Comparison of ENCODE assay signal across 8 cellular contexts in genomic region chr2:86720541-86721320, GRCh38. TPM values are rescaled to one million over a fixed set of nuclear protein-coding genes. Genes with fewer than 3 reads are reported as not detected.
DNase-seq lines count a peak whose midpoint lies in the region; ATAC-seq and TF ChIP-seq lines count a peak whose summit lies in the region.
"Not testable (repeated sequence)": the region's sequence is repeated elsewhere in the genome, so short reads cannot be mapped to it uniquely, and the experiment has no call there.

No MANE protein-coding gene starts in this region.

- intact Hi-C loops in MCF 10A (cut with micrococcal nuclease); prostate gland (cut with DNase I): not testable (repeated sequence)

- not testable (repeated sequence) for H3K9me3 Mint-ChIP-seq in MCF 10A (ENCODE audit: unreplicated experiment)

- not testable (repeated sequence) for H3K4me1 Mint-ChIP-seq in MCF 10A (ENCODE audit: insufficient read depth, unreplicated experiment)

- POLR2A ChIA-PET in MCF 10A (lab: Yijun Ruan, JAX), result interaction anchor here (0.6 to 1.5 kb wide), 4 partner anchors 98 to 1180 kb away, joined by 3 to 4 read pairs (median 4); no protein-coding TSS in a partner anchor

- H3K27ac Mint-ChIP-seq in MCF 10A (ENCODE audit: low read depth, unreplicated experiment), result peak overlapping the region; percentile 83

- CTCF ChIA-PET in MCF 10A (lab: Yijun Ruan, JAX), result not testable (repeated sequence)

- DNase-seq in GM12864 (ENCODE audit: low read depth); MM.1S; MCF 10A (ENCODE audit: unreplicated experiment); iPS DF 6.9 (ENCODE audit: low read depth, low spot score); thoracic aorta (ENCODE audit: low spot score): not testable (repeated sequence)
- peak; percentile 20 to 28 for DNase-seq in activated CD4-positive, alpha-beta T cell treated with anti-CD3 and anti-CD28 coated beads for 24 hours (ENCODE audit: low read depth in 2 of 2)
- peak; percentile 34 for DNase-seq in prostate gland (ENCODE audit: low spot score)

- H3K27me3 ChIP-seq in MM.1S (replicated peaks; ENCODE audit: insufficient read depth, low read length); iPS DF 6.9 (ENCODE audit: control insufficient read depth, insufficient read depth, low read length); prostate gland (replicated peaks; ENCODE audit: insufficient read depth); thoracic aorta (replicated peaks; ENCODE audit: insufficient read depth): not testable (repeated sequence)

- not testable (repeated sequence) for TF ChIP-seq CTCF in GM12864 (IDR thresholded peaks at IDR 0.05; ENCODE audit: low read depth, low read length, missing control alignments); MM.1S (IDR thresholded peaks at IDR 0.05; ENCODE audit: low read length); MCF 10A (IDR thresholded peaks at IDR 0.05; ENCODE audit: unreplicated experiment); prostate gland (IDR thresholded peaks at IDR 0.05); thoracic aorta (IDR thresholded peaks at IDR 0.05)

- not testable (repeated sequence) for H4K20me1 ChIP-seq in MM.1S (ENCODE audit: insufficient read depth, low read length)

- H3K4me2 ChIP-seq in MM.1S (ENCODE audit: low read depth, low read length), result peak overlapping the region; percentile 55; the same call in 1 of the 2 replicates

- BruUV-seq in MCF 10A (replicated peaks; lab: Mats Ljungman, UMichigan), result not testable (repeated sequence)

- H3K4me3 ChIP-seq in GM12864 (ENCODE audit: low read depth, low read length), result peak overlapping the region; percentile 73
- peak overlapping the region; percentile 61 for H3K4me3 ChIP-seq in MM.1S (ENCODE audit: low read length)
- H3K4me3 ChIP-seq in iPS DF 6.9 (ENCODE audit: low read length), result peak overlapping the region; percentile 69; the same call in 1 of the 2 replicates
- peak overlapping the region; percentile 58 to 64 for H3K4me3 ChIP-seq in prostate gland
- H3K4me3 ChIP-seq in thoracic aorta, result peak overlapping the region; percentile 87

- TF ChIP-seq POLR2A in prostate gland (IDR thresholded peaks at IDR 0.05), result not testable (repeated sequence)

- peaks cover 11% of the 10 kb centered on the region for H3K79me2 ChIP-seq in MM.1S (ENCODE audit: low read length)

- WGBS in iPS DF 6.9 (ENCODE audit: insufficient coverage, insufficient read length), result no CpG with 5 or more reads among the region's 85 CpGs
- WGBS in prostate gland, result under 1% methylated on average over 40 of the region's 85 CpGs

- not testable (repeated sequence) for H3K27me3 Mint-ChIP-seq in MCF 10A (ENCODE audit: insufficient read depth, unreplicated experiment)

- H3K4me3 Mint-ChIP-seq in MCF 10A (ENCODE audit: unreplicated experiment), result peak overlapping the region; percentile 75

- not testable (repeated sequence) for H3K36me3 Mint-ChIP-seq in MCF 10A (ENCODE audit: insufficient read depth, unreplicated experiment)

- H3K9me3 ChIP-seq in MM.1S (replicated peaks; ENCODE audit: insufficient read depth, low read length); iPS DF 6.9 (ENCODE audit: control insufficient read depth, insufficient read depth, low read length); prostate gland; thoracic aorta: not testable (repeated sequence)

- not testable (repeated sequence) for H3F3A ChIP-seq in MM.1S (ENCODE audit: insufficient read depth, low read length)

- not testable (repeated sequence) for H3K4me1 ChIP-seq in MM.1S (ENCODE audit: low read length); iPS DF 6.9 (ENCODE audit: control insufficient read depth, insufficient read depth, low read length); prostate gland (replicated peaks); thoracic aorta (ENCODE audit: control insufficient read depth in 1 of 2, low read depth in 2 of 2)

- H3K36me3 ChIP-seq in MM.1S (replicated peaks; ENCODE audit: insufficient read depth, low read length); iPS DF 6.9 (ENCODE audit: control insufficient read depth, insufficient read depth, low read length); prostate gland; thoracic aorta: not testable (repeated sequence)

- not testable (repeated sequence) for H3K9me2 ChIP-seq in MM.1S (replicated peaks; ENCODE audit: insufficient read depth, low read length)

- H3K9ac ChIP-seq in MM.1S (ENCODE audit: low read length), result peak overlapping the region; percentile 55; the same call in 1 of the 2 replicates

- peak; percentile 24 for ATAC-seq in HG02588 (IDR thresholded peaks at IDR 0.05; ENCODE audit: unreplicated experiment)
- not testable (repeated sequence) for ATAC-seq in thoracic aorta (ENCODE audit: insufficient number of reproducible peaks, low FRiP score, low read depth)

- H2AFZ ChIP-seq in MM.1S (ENCODE audit: low read length), result not testable (repeated sequence)

- H3K27ac ChIP-seq in MM.1S (ENCODE audit: low read length) (peak overlapping the region; percentile 32; the same call in 1 of the 2 replicates), prostate gland (peak overlapping the region; percentile 88 to 91), thoracic aorta (peak overlapping the region; percentile 73 to 78)
- H3K27ac ChIP-seq in iPS DF 6.9 (ENCODE audit: low read length), result not testable (repeated sequence)

RNA-seq across cellular contexts. Expression of gene RMND5A, which starts 0.6 kb away (rescaled TPM):
- total RNA-seq in MCF 10A (2022), result 41.0 and 46.7 TPM in 2 replicates
- total RNA-seq in prostate gland, result 10 to 100 TPM; 37.1 to 42.9 TPM
- total RNA-seq in thoracic aorta, result 10 to 100 TPM; 23.8 to 27.7 TPM
